ENCODE assay signal across 8 cellular contexts in the genomic region with DNA sequence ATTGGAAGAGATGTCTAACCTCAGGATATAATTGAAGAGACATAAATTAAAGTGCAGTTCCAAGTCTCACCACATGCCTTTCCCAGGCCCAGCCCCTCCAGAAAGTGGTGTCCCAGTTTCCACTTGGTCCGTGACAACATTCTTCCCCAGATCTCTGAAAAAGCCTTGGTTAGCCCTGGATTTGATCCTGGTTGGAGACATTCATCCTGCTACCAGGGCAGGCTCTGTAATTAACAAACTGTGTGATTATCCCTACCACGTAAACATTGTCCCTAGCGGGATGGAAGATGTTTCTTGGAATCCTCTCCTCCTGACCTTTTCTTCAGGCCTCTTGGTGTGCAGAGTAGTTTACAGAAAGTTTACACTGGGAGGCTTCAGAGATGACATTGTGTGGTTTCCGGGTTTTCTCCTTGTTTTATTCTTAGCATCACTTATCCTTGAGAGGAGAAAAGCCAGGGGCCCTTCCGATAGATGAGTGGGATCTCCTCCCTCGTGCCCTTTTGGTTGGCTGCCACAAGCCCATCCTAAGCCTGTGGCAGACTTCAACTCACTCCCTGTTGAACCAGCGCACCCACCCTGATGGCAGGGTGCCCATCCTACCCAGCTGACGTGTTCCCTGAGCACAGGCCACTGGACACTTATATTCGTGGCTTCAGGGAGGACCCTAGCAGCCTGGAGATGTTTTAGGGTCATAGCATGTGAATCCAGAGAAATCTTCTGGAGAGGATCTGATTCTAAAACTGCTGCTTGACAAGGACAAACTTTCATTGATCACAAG.
DNase-seq lines count a peak whose midpoint lies in the region; ATAC-seq and TF ChIP-seq lines count a peak whose summit lies in the region.
"Had no signal": no experiment of that assay in that cellular context is flagged by ENCODE, and none has a peak within 500 bp of the region (broad histone marks: within the 10 kb centered on the region; RNA-seq: fewer than 3 reads in every experiment).

No MANE protein-coding gene starts in this region.

- no peaks in the 10 kb centered on the region for H3K27me3 ChIP-seq in RWPE2 (ENCODE audit: insufficient read depth, poor library complexity, severe bottlenecking)
- no peaks in the 10 kb centered on the region for H3K27me3 ChIP-seq in testis

- no peaks in the 10 kb centered on the region for H3K36me3 ChIP-seq in RWPE2 (ENCODE audit: low read depth)
- H3K36me3 ChIP-seq in testis (ENCODE audit: low read depth, missing control alignments), result no peaks in the 10 kb centered on the region

- DNase-seq in RWPE2 (ENCODE audit: low spot score), result no peak
- DNase-seq in fibroblast of mammary gland (ENCODE audit: low read depth), result no peak
- DNase-seq in testis, result no peak
- no peak for DNase-seq in retina
- DNase-seq in NCI-H1105 treated with DMSO at 0.1 percent for 48 hours (lab: John Stamatoyannopoulos, UW), result no peak
- DNase-seq: activated CD4-positive, alpha-beta memory T cell treated with anti-CD3 and anti-CD28 coated beads, Interleukin-2, amount 10 ng/mL, durations not matched to agents 7 days and 5 days had no signal

- WGBS in testis, 2 donors, result 63 to 79% methylated on average over 9 of the region's 9 CpGs

- intact Hi-C loops in testis (cut with DNase I; ENCODE audit: low total_unique reads), result no loop called here

- H3K4me1 ChIP-seq in RWPE2 (ENCODE audit: insufficient read depth, poor library complexity, severe bottlenecking) (no peaks in the 10 kb centered on the region), testis (no peaks in the 10 kb centered on the region)

- H3K9me3 ChIP-seq in RWPE2 (ENCODE audit: severe bottlenecking), result no peaks in the 10 kb centered on the region
- no peaks in the 10 kb centered on the region for H3K9me3 ChIP-seq in testis

- no peak for TF ChIP-seq POLR2A in testis (IDR thresholded peaks at IDR 0.05)

- TF ChIP-seq CTCF in GM12872 (IDR thresholded peaks at IDR 0.05; ENCODE audit: insufficient read depth, low read depth, low read length) (peak; percentile 51; the same call in 2 of the 3 replicates), RWPE2 (IDR thresholded peaks at IDR 0.05; ENCODE audit: poor library complexity, severe bottlenecking) (peak; percentile 22), fibroblast of mammary gland (conservative IDR thresholded peaks at IDR 0.05; ENCODE audit: control insufficient read depth, insufficient read depth, low read depth, low read length) (peak; percentile 42), testis (IDR thresholded peaks at IDR 0.05) (peak in 2 of 3 experiments; percentile 30 to 60)

- no peak overlapping the region for H3K27ac ChIP-seq in RWPE2 (ENCODE audit: poor library complexity, severe bottlenecking)
- H3K27ac ChIP-seq in testis, result no peak overlapping the region

- no peak for ATAC-seq in RWPE2 (ENCODE audit: low read depth)
- no peak for ATAC-seq in GM21367 (IDR thresholded peaks at IDR 0.05; ENCODE audit: unreplicated experiment)

- H3K4me3 ChIP-seq in RWPE2 (ENCODE audit: severe bottlenecking), result no peak overlapping the region
- H3K4me3 ChIP-seq in fibroblast of mammary gland (ENCODE audit: control insufficient read depth, low read depth, low read length), result no peak overlapping the region
- no peak overlapping the region for H3K4me3 ChIP-seq in testis
